In genomic region chr11:67630943-67631331, GRCh38 we compare ENCODE assay signal across 6 cellular contexts. TPM values are rescaled to one million over a fixed set of nuclear protein-coding genes. Genes with fewer than 3 reads are reported as not detected.
DNase-seq lines count a peak whose midpoint lies in the region; ATAC-seq and TF ChIP-seq lines count a peak whose summit lies in the region.

No MANE protein-coding gene starts in this region.

- intact Hi-C loops in activated CD4-positive, alpha-beta memory T cell treated with anti-CD3 and anti-CD28 coated beads for 36 hours (cut with micrococcal nuclease), result loop anchor here (1.0 kb wide), 1 partner anchor 174 kb away; no protein-coding TSS in a partner anchor
- intact Hi-C loops in lower leg skin (cut with DNase I; ENCODE audit: low total_unique reads), result no loop called here

- H4K20me1 ChIP-seq in BLaER1, result no peaks in the 10 kb centered on the region

- H3K4me1 Mint-ChIP-seq in activated CD4-positive, alpha-beta memory T cell treated with anti-CD3 and anti-CD28 coated beads for 36 hours (ENCODE audit: low read depth), result peaks cover 6% of the 10 kb centered on the region

- TF ChIP-seq CTCF in lower leg skin (IDR thresholded peaks at IDR 0.05), result no peak

- H3K9ac ChIP-seq in BLaER1, result peak overlapping the region; percentile 78

- H3K4me3 Mint-ChIP-seq in activated CD4-positive, alpha-beta memory T cell treated with anti-CD3 and anti-CD28 coated beads for 36 hours, result peak overlapping the region; percentile 78

- no peaks in the 10 kb centered on the region for H3K36me3 ChIP-seq in BLaER1

- H3K27me3 ChIP-seq in BLaER1, result no peaks in the 10 kb centered on the region

- H3K36me3 Mint-ChIP-seq in activated CD4-positive, alpha-beta memory T cell treated with anti-CD3 and anti-CD28 coated beads for 36 hours, result no peaks in the 10 kb centered on the region

- ATAC-seq in GM18873 (IDR thresholded peaks at IDR 0.05; ENCODE audit: low FRiP score, unreplicated experiment), result no peak

- POLR2A ChIA-PET in activated CD4-positive, alpha-beta memory T cell treated with anti-CD3 and anti-CD28 coated beads for 36 hours (lab: Charles Lee), result interaction anchor here (1.1 to 3.0 kb wide), 4 partner anchors 17 to 26 kb away, joined by 3 to 17 read pairs (median 6); partner anchors contain the start of gene ACY3

- CTCF ChIA-PET in activated CD4-positive, alpha-beta memory T cell treated with anti-CD3 and anti-CD28 coated beads for 36 hours (lab: Charles Lee), result interaction anchor here (0.7 to 5.3 kb wide), 6 partner anchors 13 to 54 kb away, joined by 3 to 90 read pairs (median 32); partner anchors contain the start of gene ACY3

- H3K9me3 ChIP-seq in BLaER1, result no peaks in the 10 kb centered on the region

- H3K4me1 ChIP-seq in BLaER1, result peaks cover 37% of the 10 kb centered on the region

- H3K27me3 Mint-ChIP-seq in activated CD4-positive, alpha-beta memory T cell treated with anti-CD3 and anti-CD28 coated beads for 36 hours, result no peaks in the 10 kb centered on the region

- no peaks in the 10 kb centered on the region for H3K9me3 Mint-ChIP-seq in activated CD4-positive, alpha-beta memory T cell treated with anti-CD3 and anti-CD28 coated beads for 36 hours

- no peak for TF ChIP-seq POLR2A in lower leg skin (IDR thresholded peaks at IDR 0.05)

- DNase-seq in activated CD4-positive, alpha-beta memory T cell treated with anti-CD3 and anti-CD28 coated beads for 36 hours, result no peak
- no peak for DNase-seq in lower leg skin (ENCODE audit: low spot score in 2 of 2)
- DNase-seq in NK-92 (lab: John Stamatoyannopoulos, UW; ENCODE audit: unreplicated experiment), result no peak
- DNase-seq in NCI-H524 treated with DMSO at 0.1 percent for 48 hours (lab: John Stamatoyannopoulos, UW), result no peak

- H3K4me3 ChIP-seq in BLaER1, result peak overlapping the region; percentile 77
- H3K4me3 ChIP-seq in lower leg skin (ENCODE audit: low read depth, poor library complexity, severe bottlenecking), result peak overlapping the region; percentile 34

- peak overlapping the region; percentile 78 for H3K27ac ChIP-seq in BLaER1

- peak overlapping the region; percentile 72 for H3K27ac Mint-ChIP-seq in activated CD4-positive, alpha-beta memory T cell treated with anti-CD3 and anti-CD28 coated beads for 36 hours

- 47 to 62% methylated on average over 14 to 16 of the region's 16 CpGs for whole genome bisulfite sequencing in lower leg skin, 2 donors

- peak overlapping the region; percentile 88 for H3K4me2 ChIP-seq in BLaER1

RNA-seq across cellular contexts. Expression of gene NUDT8, which starts 1.2 kb away (rescaled TPM):
- total RNA-seq in activated CD4-positive, alpha-beta memory T cell treated with anti-CD3 and anti-CD28 coated beads for 36 hours, result 10 to 100 TPM; 23.3 to 24.3 TPM
- 10 to 100 TPM; 42.1 to 89.4 (median 55.1) TPM for total RNA-seq in lower leg skin

RNA-seq across cellular contexts. Expression of gene TBX10, which starts 8.6 kb away (rescaled TPM):
- total RNA-seq in activated CD4-positive, alpha-beta memory T cell treated with anti-CD3 and anti-CD28 coated beads for 36 hours, result not detected
- not detected for total RNA-seq in lower leg skin

RNA-seq across cellular contexts. Expression of gene ACY3, which starts 19.6 kb away (rescaled TPM):
- total RNA-seq in activated CD4-positive, alpha-beta memory T cell treated with anti-CD3 and anti-CD28 coated beads for 36 hours, result under 1 TPM; 0.29 to 0.33 TPM
- 1 to 10 TPM in 1 of 4 donors, under 1 TPM in 1, not detected in 2; 0.34 to 1.3 TPM for total RNA-seq in lower leg skin

RNA-seq across cellular contexts. Expression of gene NDUFV1, which starts 24.2 kb away (rescaled TPM):
- total RNA-seq in activated CD4-positive, alpha-beta memory T cell treated with anti-CD3 and anti-CD28 coated beads for 36 hours, result 100 to 1,000 TPM; 279 to 287 TPM
- 100 to 1,000 TPM; 238 to 283 (median 269) TPM for total RNA-seq in lower leg skin

RNA-seq across cellular contexts. Expression of gene ALDH3B2, which starts 43.5 kb away (rescaled TPM):
- total RNA-seq in activated CD4-positive, alpha-beta memory T cell treated with anti-CD3 and anti-CD28 coated beads for 36 hours, result not detected
- 100 to 1,000 TPM; 127 to 221 (median 170) TPM for total RNA-seq in lower leg skin
